Comparison of ENCODE assay signal across 22 cellular contexts in genomic region chr5:56349461-56349860, GRCh38.
DNase-seq lines count a peak whose midpoint lies in the region; ATAC-seq and TF ChIP-seq lines count a peak whose summit lies in the region.
"Had no signal": no experiment of that assay in that cellular context is flagged by ENCODE, and none has a peak within 500 bp of the region (broad histone marks: within the 10 kb centered on the region; RNA-seq: fewer than 3 reads in every experiment).

No MANE protein-coding gene starts in this region.

- H3K4me3 ChIP-seq in ACC112 (ENCODE audit: low read depth, low read length) (peak overlapping the region; percentile 6; the same call in 1 of the 2 replicates), PC-9 (no peak overlapping the region), mucosa of descending colon (no peak overlapping the region)
- H3K4me3 ChIP-seq: GM23248 had no signal

- H3K27ac ChIP-seq in ACC112 (ENCODE audit: low read depth, low read length) (peak overlapping the region; percentile 64; the same call in 1 of the 2 replicates), PC-9 (peak overlapping the region; percentile 76)
- H3K27ac ChIP-seq: GM23248, HL-60 had no signal

- H3F3A ChIP-seq in PC-9 (ENCODE audit: insufficient read depth, low read depth) = peaks cover 53% of the 10 kb centered on the region

- H3K27ac Mint-ChIP-seq in activated naive CD8-positive, alpha-beta T cell treated with anti-CD3 and anti-CD28 coated beads, Interleukin-2, amount 50 U/mL, for 24 hours = peak overlapping the region; percentile 29
- no peak overlapping the region for H3K27ac Mint-ChIP-seq in activated naive CD8-positive, alpha-beta T cell treated with anti-CD3 and anti-CD28 coated beads for 36 hours
- H3K27ac Mint-ChIP-seq in nephron = peak overlapping the region in 2 of 3 experiments; percentile 11 to 61
- H3K27ac Mint-ChIP-seq: B cell, IgD-negative memory B cell had no signal

- H3K9me3 Mint-ChIP-seq in activated naive CD8-positive, alpha-beta T cell treated with anti-CD3 and anti-CD28 coated beads, Interleukin-2, amount 50 U/mL, for 24 hours = peaks cover 4% of the 10 kb centered on the region
- no peaks in the 10 kb centered on the region for H3K9me3 Mint-ChIP-seq in activated naive CD8-positive, alpha-beta T cell treated with anti-CD3 and anti-CD28 coated beads for 36 hours
- H3K9me3 Mint-ChIP-seq in nephron = no peaks in the 10 kb centered on the region
- H3K9me3 Mint-ChIP-seq: H9 had no signal

- intact Hi-C loops in PC-9 (cut with micrococcal nuclease; ENCODE audit: unreplicated experiment) = no loop called here
- intact Hi-C loops in mucosa of descending colon (cut with DNase I, micrococcal nuclease) = no loop called here

- H3K36me3 ChIP-seq in ACC112 (ENCODE audit: insufficient read depth, low read length) (no peaks in the 10 kb centered on the region), PC-9 (ENCODE audit: low read depth) (no peaks in the 10 kb centered on the region), mucosa of descending colon (ENCODE audit: low read depth) (no peaks in the 10 kb centered on the region)

- CTCF ChIA-PET in PC-9 (lab: Charles Lee) = no interaction called here

- H3K4me3 Mint-ChIP-seq in activated naive CD8-positive, alpha-beta T cell treated with anti-CD3 and anti-CD28 coated beads, Interleukin-2, amount 50 U/mL, for 24 hours = no peak overlapping the region
- no peak overlapping the region for H3K4me3 Mint-ChIP-seq in activated naive CD8-positive, alpha-beta T cell treated with anti-CD3 and anti-CD28 coated beads for 36 hours
- no peak overlapping the region for H3K4me3 Mint-ChIP-seq in nephron
- H3K4me3 Mint-ChIP-seq: B cell, H9, IgD-negative memory B cell had no signal

- POLR2A ChIA-PET in PC-9 (lab: Charles Lee; ENCODE audit: unreplicated experiment) = no interaction called here

- H3K4me2 ChIP-seq in PC-9 = no peak overlapping the region

- no peaks in the 10 kb centered on the region for H4K20me1 ChIP-seq in PC-9 (ENCODE audit: insufficient read depth)

- DNase-seq in activated naive CD8-positive, alpha-beta T cell treated with anti-CD3 and anti-CD28 coated beads, Interleukin-2, amount 50 U/mL, for 24 hours = no peak
- DNase-seq in activated naive CD8-positive, alpha-beta T cell treated with anti-CD3 and anti-CD28 coated beads for 36 hours = no peak
- DNase-seq in PC-9 (no peak), mucosa of descending colon (no peak)
- DNase-seq in activated naive CD4-positive, alpha-beta T cell treated with Interleukin-2 at 50 U/mL for 16 hours = no peak
- DNase-seq: 8988T, DMS79 treated with DMSO at 0.1 percent for 48 hours, H9, Karpas-422, MV-4-11, NCI-H1105 treated with DMSO at 0.1 percent for 48 hours, NCI-H2029 treated with DMSO at 0.1 percent for 48 hours, NCI-H510A treated with DMSO at 0.1 percent for 48 hours, NCI-H748 treated with DMSO at 0.1 percent for 48 hours had no signal

- H3K36me3 Mint-ChIP-seq in activated naive CD8-positive, alpha-beta T cell treated with anti-CD3 and anti-CD28 coated beads, Interleukin-2, amount 50 U/mL, for 24 hours (ENCODE audit: low read depth) = peaks cover 4% of the 10 kb centered on the region
- peaks cover 3% of the 10 kb centered on the region for H3K36me3 Mint-ChIP-seq in activated naive CD8-positive, alpha-beta T cell treated with anti-CD3 and anti-CD28 coated beads for 36 hours
- H3K36me3 Mint-ChIP-seq in nephron (ENCODE audit: low read depth) = no peaks in the 10 kb centered on the region
- H3K36me3 Mint-ChIP-seq: IgD-negative memory B cell had no signal

- BruUV-seq in PC-9 (replicated peaks; lab: Mats Ljungman, UMichigan) = no TSS peak

- H3K27me3 Mint-ChIP-seq in activated naive CD8-positive, alpha-beta T cell treated with anti-CD3 and anti-CD28 coated beads, Interleukin-2, amount 50 U/mL, for 24 hours = no peaks in the 10 kb centered on the region
- no peaks in the 10 kb centered on the region for H3K27me3 Mint-ChIP-seq in activated naive CD8-positive, alpha-beta T cell treated with anti-CD3 and anti-CD28 coated beads for 36 hours
- no peaks in the 10 kb centered on the region for H3K27me3 Mint-ChIP-seq in nephron (ENCODE audit: low read depth)
- H3K27me3 Mint-ChIP-seq: B cell, IgD-negative memory B cell had no signal

- no peaks in the 10 kb centered on the region for H3K27me3 ChIP-seq in ACC112 (ENCODE audit: insufficient read depth, low read length)
- H3K27me3 ChIP-seq in PC-9 (ENCODE audit: insufficient read depth, low read depth) = no peaks in the 10 kb centered on the region

- H3K4me1 ChIP-seq in ACC112 (ENCODE audit: control insufficient read depth, insufficient read depth, low read length, unreplicated experiment) = peaks cover 40% of the 10 kb centered on the region
- H3K4me1 ChIP-seq in PC-9 (replicated peaks; ENCODE audit: insufficient read depth) = peaks cover 77% of the 10 kb centered on the region
- no peaks in the 10 kb centered on the region for H3K4me1 ChIP-seq in mucosa of descending colon (ENCODE audit: low read depth)

- no peaks in the 10 kb centered on the region for H3K9me2 ChIP-seq in PC-9 (ENCODE audit: insufficient read depth)

- H3K9me3 ChIP-seq in PC-9 (ENCODE audit: insufficient read depth, low read depth) (peaks cover 4% of the 10 kb centered on the region; the same call in 1 of the 2 replicates), mucosa of descending colon (no peaks in the 10 kb centered on the region)

- H2AFZ ChIP-seq in ACC112 (ENCODE audit: low read length, unreplicated experiment) = no peak overlapping the region
- H2AFZ ChIP-seq in PC-9 = no peak overlapping the region
- H2AFZ ChIP-seq: GM23248 had no signal

- H3K4me1 Mint-ChIP-seq in activated naive CD8-positive, alpha-beta T cell treated with anti-CD3 and anti-CD28 coated beads, Interleukin-2, amount 50 U/mL, for 24 hours = peaks cover 67% of the 10 kb centered on the region
- peaks cover 34% of the 10 kb centered on the region for H3K4me1 Mint-ChIP-seq in activated naive CD8-positive, alpha-beta T cell treated with anti-CD3 and anti-CD28 coated beads for 36 hours
- H3K4me1 Mint-ChIP-seq in nephron = peaks cover 36% of the 10 kb centered on the region

- H3K79me2 ChIP-seq in ACC112 (ENCODE audit: control insufficient read depth, insufficient read depth, low read length, unreplicated experiment) = no peaks in the 10 kb centered on the region
- H3K79me2 ChIP-seq in PC-9 (ENCODE audit: low read depth) = no peaks in the 10 kb centered on the region

- ATAC-seq in activated naive CD8-positive, alpha-beta T cell treated with anti-CD3 and anti-CD28 coated beads, Interleukin-2, amount 50 U/mL, for 24 hours = no peak
- no peak for ATAC-seq in HG02798 (IDR thresholded peaks at IDR 0.05; ENCODE audit: poor library complexity, unreplicated experiment)
- no peak for ATAC-seq in mucosa of descending colon
- ATAC-seq: Right ventricle myocardium inferior had no signal

- TF ChIP-seq CTCF in PC-9 (conservative IDR thresholded peaks at IDR 0.05) = no peak
- no peak for TF ChIP-seq CTCF in nephron (IDR thresholded peaks at IDR 0.05; ENCODE audit: unreplicated experiment in 3 of 3)
- no peak for TF ChIP-seq CTCF in mucosa of descending colon (IDR thresholded peaks at IDR 0.05)
